Comparison of ENCODE assay signal across 11 cellular contexts in the genomic region with DNA sequence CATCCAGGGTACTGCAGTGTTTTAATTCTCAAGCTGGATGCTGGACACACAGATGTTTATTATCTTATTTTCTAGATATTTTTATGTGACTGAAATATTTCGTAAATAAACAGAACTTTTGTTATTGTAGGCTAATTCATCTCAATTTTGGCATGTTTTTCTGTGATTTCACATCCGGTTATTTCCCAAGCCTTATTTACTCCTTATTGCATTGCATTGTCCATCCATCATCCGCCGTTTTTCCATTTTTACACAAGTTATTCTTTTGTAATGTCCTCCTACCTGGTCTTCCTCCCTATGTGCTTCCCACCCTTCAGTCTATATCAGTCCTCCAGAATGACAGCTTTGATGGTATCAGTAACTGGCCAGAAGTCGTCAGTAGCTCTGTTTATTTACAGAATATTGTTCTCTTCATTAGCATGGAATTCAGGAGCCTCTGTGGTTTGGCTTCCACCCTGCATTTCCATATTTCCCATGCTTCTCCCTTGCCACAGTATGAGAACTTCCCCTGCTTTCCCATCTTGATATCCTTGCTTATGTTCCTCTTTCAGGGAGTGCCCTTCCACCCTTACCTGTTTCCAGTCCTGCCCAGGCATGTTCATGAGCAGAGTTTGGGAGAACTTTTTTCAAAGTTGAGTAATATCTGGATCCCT. TPM values are rescaled to one million over a fixed set of nuclear protein-coding genes. Genes with fewer than 3 reads are reported as not detected.
A peak's percentile ranks its signal among the peaks of the same experiment; 100 is the strongest.
DNase-seq lines count a peak whose midpoint lies in the region; ATAC-seq and TF ChIP-seq lines count a peak whose summit lies in the region.
"Had no signal": no experiment of that assay in that cellular context is flagged by ENCODE, and none has a peak within 500 bp of the region (broad histone marks: within the 10 kb centered on the region; RNA-seq: fewer than 3 reads in every experiment).

No MANE protein-coding gene starts in this region.

- H3K4ac ChIP-seq in H9 (ENCODE audit: low read depth, low read length), result no peak overlapping the region

- H2BK5ac ChIP-seq in H9 (ENCODE audit: insufficient read length, low read length), result no peak overlapping the region

- H3K36me3 ChIP-seq in BLaER1 treated with 17β-estradiol and CSF1 and Interleukin-3, amounts not matched to agents 10 nM and 100 nM, result no peaks in the 10 kb centered on the region
- H3K36me3 ChIP-seq in adipocyte (ENCODE audit: control insufficient read depth, insufficient read depth, low read length, severe bottlenecking), result no peaks in the 10 kb centered on the region

- H3K18ac ChIP-seq in H9 (ENCODE audit: insufficient read length, low read depth, low read length), result no peak overlapping the region

- DNase-seq in H9 (no peak), adipocyte (ENCODE audit: low read depth) (peak; percentile 39), left lobe of liver (ENCODE audit: low spot score) (no peak), KG1 (lab: John Stamatoyannopoulos, UW) (no peak), NCI-H1417 treated with DMSO at 0.1 percent for 48 hours (lab: John Stamatoyannopoulos, UW) (no peak), Ammon's horn (ENCODE audit: low spot score) (no peak), T-helper 17 cell (no peak)
- DNase-seq: effector memory CD4-positive, alpha-beta T cell; NCI-H524 treated with DMSO at 0.1 percent for 48 hours had no signal

- H3K27me3 ChIP-seq in BLaER1 treated with 17β-estradiol and CSF1 and Interleukin-3, amounts not matched to agents 10 nM and 100 nM, result no peaks in the 10 kb centered on the region
- no peaks in the 10 kb centered on the region for H3K27me3 ChIP-seq in H9 (ENCODE audit: insufficient read depth, low read length)
- no peaks in the 10 kb centered on the region for H3K27me3 ChIP-seq in adipocyte (replicated peaks; ENCODE audit: control insufficient read depth, insufficient read depth, low read length)

- no peak overlapping the region for H3K23ac ChIP-seq in H9 (ENCODE audit: insufficient read length, low read depth, low read length)

- H3K79me2 ChIP-seq in H9 (ENCODE audit: insufficient read depth, low read length), result peaks cover 7% of the 10 kb centered on the region; the same call in 1 of the 2 replicates

- no peaks in the 10 kb centered on the region for H3K9me3 ChIP-seq in BLaER1 treated with 17β-estradiol and CSF1 and Interleukin-3, amounts not matched to agents 10 nM and 100 nM (replicated peaks in 1 of 11)
- no peaks in the 10 kb centered on the region for H3K9me3 ChIP-seq in H9 (ENCODE audit: control insufficient read depth, low read depth, low read length)
- no peaks in the 10 kb centered on the region for H3K9me3 ChIP-seq in adipocyte (ENCODE audit: control insufficient read depth, low read length)
- H3K9me3 ChIP-seq in T-helper 17 cell (ENCODE audit: control insufficient read depth, low read length, poor library complexity, severe bottlenecking), result no peaks in the 10 kb centered on the region

- no peak overlapping the region for H2AFZ ChIP-seq in H9 (ENCODE audit: low read length)

- WGBS in H9 (ENCODE audit: extremely low coverage, insufficient read length, low lambda C conversion rate), result no CpG with 5 or more reads among the region's 5 CpGs

- H2BK20ac ChIP-seq in H9 (ENCODE audit: low read depth, low read length, poor library complexity, severe bottlenecking), result no peak overlapping the region

- no peak overlapping the region for H4K91ac ChIP-seq in H9 (ENCODE audit: insufficient read length, low read depth, low read length)

- no peaks in the 10 kb centered on the region for H3K23me2 ChIP-seq in H9 (ENCODE audit: insufficient read length, low read depth, low read length, poor library complexity, severe bottlenecking)

- peaks cover 3% of the 10 kb centered on the region for H3K79me1 ChIP-seq in H9 (ENCODE audit: insufficient read depth, low read depth, low read length, poor library complexity, severe bottlenecking)

- H2AK5ac ChIP-seq in H9 (ENCODE audit: insufficient read length, low read length), result no peak overlapping the region

- no peak overlapping the region for H4K8ac ChIP-seq in H9 (replicated peaks; ENCODE audit: insufficient read length, low read depth, low read length)

- no peak overlapping the region for H3K56ac ChIP-seq in H9 (ENCODE audit: insufficient read length, low read depth, low read length)

- no peaks in the 10 kb centered on the region for H3K36me3 Mint-ChIP-seq in H9 (ENCODE audit: insufficient read depth in 1 of 3, low read depth in 3 of 3)
- no peaks in the 10 kb centered on the region for H3K36me3 Mint-ChIP-seq in T-helper 17 cell (ENCODE audit: low read depth)

- no peak overlapping the region for H2BK12ac ChIP-seq in H9 (ENCODE audit: insufficient read length, low read depth, low read length)

- no peak overlapping the region for H2BK120ac ChIP-seq in H9 (ENCODE audit: low read depth, low read length, poor library complexity, severe bottlenecking)

- H3K4me3 ChIP-seq in BLaER1 treated with 17β-estradiol and CSF1 and Interleukin-3, amounts not matched to agents 10 nM and 100 nM, result no peak overlapping the region
- peak overlapping the region; percentile 42 for H3K4me3 ChIP-seq in adipocyte (ENCODE audit: low read length)

- no peaks in the 10 kb centered on the region for H3K9me3 Mint-ChIP-seq in H9
- H3K9me3 Mint-ChIP-seq: T-helper 2 cell treated with Interferon-gamma antibody and Interleukin-4, amounts not matched to agents 5 μg/mL and 100 μg/mL, for 36 hours had no signal

- H2BK15ac ChIP-seq in H9 (ENCODE audit: low read depth, low read length), result no peak overlapping the region

- no peak overlapping the region for H3K4me3 Mint-ChIP-seq in H9
- H3K4me3 Mint-ChIP-seq in T-helper 17 cell, result no peak overlapping the region
- H3K4me3 Mint-ChIP-seq: T-helper 2 cell treated with Interferon-gamma antibody and Interleukin-4, amounts not matched to agents 5 μg/mL and 100 μg/mL, for 36 hours had no signal

- H3K27ac ChIP-seq in BLaER1 treated with 17β-estradiol and CSF1 and Interleukin-3, amounts not matched to agents 10 nM and 100 nM, result no peak overlapping the region
- no peak overlapping the region for H3K27ac ChIP-seq in H9 (ENCODE audit: insufficient read length, low read depth, low read length)

- no peak for TF ChIP-seq CTCF in H9 (conservative IDR thresholded peaks at IDR 0.05)

- H3K14ac ChIP-seq in H9 (ENCODE audit: insufficient read depth, low read length), result no peak overlapping the region

- no peak overlapping the region for H3K9ac ChIP-seq in BLaER1 treated with 17β-estradiol and CSF1 and Interleukin-3, amounts not matched to agents 10 nM and 100 nM
- H3K9ac ChIP-seq in H9 (ENCODE audit: extremely low read depth, insufficient read length, low read length) (no peak overlapping the region), adipocyte (ENCODE audit: low read length) (no peak overlapping the region)

- H3K4me1 ChIP-seq in BLaER1 treated with 17β-estradiol and CSF1 and Interleukin-3, amounts not matched to agents 10 nM and 100 nM, result peaks cover 5 to 12% (median 10%) of the 10 kb centered on the region in 10 experiments; a peak in 15 of 20 replicates
- H3K4me1 ChIP-seq in H9 (ENCODE audit: insufficient read depth, low read length) (no peaks in the 10 kb centered on the region; the same call in 1 of the 2 replicates), adipocyte (ENCODE audit: control insufficient read depth, insufficient read depth, low read length) (peaks cover 84% of the 10 kb centered on the region)

- ATAC-seq in left lobe of liver (peak; percentile 49), T-helper 17 cell (no peak)

- H4K20me1 ChIP-seq in BLaER1 treated with 17β-estradiol and CSF1 and Interleukin-3, amounts not matched to agents 10 nM and 100 nM, result peaks cover 0 to 15% (median 5%) of the 10 kb centered on the region in 11 experiments; a peak in 6 of 22 replicates
- H4K20me1 ChIP-seq in H9 (ENCODE audit: control insufficient read depth, insufficient read depth, insufficient read length), result no peaks in the 10 kb centered on the region

- H3K27me3 Mint-ChIP-seq in H9 (ENCODE audit: low read depth) (no peaks in the 10 kb centered on the region), T-helper 17 cell (no peaks in the 10 kb centered on the region)

- H4K5ac ChIP-seq in H9 (ENCODE audit: insufficient read length, low read depth, low read length), result no peak overlapping the region

- H3K27ac Mint-ChIP-seq in H9 (peak overlapping the region in 2 of 3 experiments; percentile 51 to 53; a peak in 5 of 7 replicates), T-helper 17 cell (no peak overlapping the region)
- H3K27ac Mint-ChIP-seq: T-helper 2 cell treated with Interferon-gamma antibody and Interleukin-4, amounts not matched to agents 5 μg/mL and 100 μg/mL, for 36 hours had no signal

- H3K4me2 ChIP-seq in BLaER1 treated with 17β-estradiol and CSF1 and Interleukin-3, amounts not matched to agents 10 nM and 100 nM, result peak overlapping the region in 8 of 11 experiments; percentile 4 to 55 (median 20); a peak in 9 of 22 replicates
- no peak overlapping the region for H3K4me2 ChIP-seq in H9 (ENCODE audit: insufficient read depth, insufficient read length, low read length)

- H3K4me1 Mint-ChIP-seq in H9 (peaks cover 38 to 49% of the 10 kb centered on the region in 2 experiments), T-helper 17 cell (no peaks in the 10 kb centered on the region)

- H3T11ph ChIP-seq in H9 (ENCODE audit: low read length), result no peak overlapping the region

RNA-seq across cellular contexts. Expression of gene GNAI1, which starts 16.1 kb away (rescaled TPM):
- total RNA-seq in H9 (2021) (14.1 and 14.8 TPM in 2 replicates), left lobe of liver (15.6 TPM), T-helper 17 cell (1 to 10 TPM in 1 of 2 donors, under 1 TPM in 1; 0.35 to 1.1 TPM)
